ENCODE assay signal across 22 cellular contexts in genomic region chr14:91270188-91270587, GRCh38.
"Had no signal": no experiment of that assay in that cellular context is flagged by ENCODE, and none has a peak within 500 bp of the region (broad histone marks: within the 10 kb centered on the region; RNA-seq: fewer than 3 reads in every experiment).

No MANE protein-coding gene starts in this region.

- H3K4me3 Mint-ChIP-seq: activated B cell treated with CpG ODN at 0.5 μM for 24 hours; activated CD8-positive, alpha-beta T cell treated with anti-CD3 and anti-CD28 coated beads, Interleukin-2, amount 10 ng/mL, durations not matched to agents 7 days and 5 days; activated naive CD4-positive, alpha-beta T cell treated with anti-CD3 and anti-CD28 coated beads for 36 hours; stimulated activated naive CD8-positive, alpha-beta T cell treated with anti-CD3 and anti-CD28 coated beads, Interleukin-15, amount 100 ng/mL, for 72 hours; T-cell had no signal

- H3K27ac ChIP-seq: brain microvascular endothelial cell, foreskin keratinocyte, left ventricle myocardium inferior, ovary, psoas muscle, right atrium auricular region, suprapubic skin had no signal

- H3K27ac Mint-ChIP-seq: activated B cell treated with CpG ODN at 0.5 μM for 24 hours; activated naive CD4-positive, alpha-beta T cell treated with anti-CD3 and anti-CD28 coated beads for 36 hours had no signal

- H3K27me3 Mint-ChIP-seq: activated B cell treated with CpG ODN at 0.5 μM for 24 hours; stimulated activated naive CD8-positive, alpha-beta T cell treated with anti-CD3 and anti-CD28 coated beads, Interleukin-15, amount 100 ng/mL, for 72 hours; T-cell had no signal

- DNase-seq: activated B cell treated with CpG ODN at 0.5 μM for 24 hours; activated CD4-positive, alpha-beta T cell treated with anti-CD3 and anti-CD28 coated beads for 4 hours; activated CD8-positive, alpha-beta T cell treated with anti-CD3 and anti-CD28 coated beads, Interleukin-2, amount 10 ng/mL, durations not matched to agents 7 days and 5 days; activated naive CD4-positive, alpha-beta T cell treated with anti-CD3 and anti-CD28 coated beads for 36 hours; activated T-cell treated with anti-CD3 and anti-CD28 coated beads, Interleukin-2, amount 50 U/mL, for 1 hour; aorta; brain microvascular endothelial cell; dermis blood vessel endothelial cell; effector CD8-positive, alpha-beta T cell; foreskin keratinocyte; left ventricle myocardium inferior; naive thymus-derived CD8-positive, alpha-beta T cell; ovary; stimulated activated CD4-positive, alpha-beta T cell treated with anti-CD3 and anti-CD28 coated beads, Interleukin-12 subunit alpha, Interleukin-12 subunit beta, amount 100 ng/mL, for 4 hours; stimulated activated CD4-positive, alpha-beta T cell treated with anti-CD3 and anti-CD28 coated beads, Interleukin-4, amount 100 ng/mL, for 4 hours; stimulated activated naive CD8-positive, alpha-beta T cell treated with anti-CD3 and anti-CD28 coated beads, Interleukin-15, amount 100 ng/mL, for 72 hours; T-cell; T-helper 9 cell; transverse colon had no signal

- ATAC-seq: activated CD8-positive, alpha-beta T cell treated with anti-CD3 and anti-CD28 coated beads, Interleukin-2, amount 10 ng/mL, durations not matched to agents 7 days and 5 days; foreskin keratinocyte; naive thymus-derived CD8-positive, alpha-beta T cell; T-cell had no signal

- H3K9me3 Mint-ChIP-seq: activated B cell treated with CpG ODN at 0.5 μM for 24 hours; activated naive CD4-positive, alpha-beta T cell treated with anti-CD3 and anti-CD28 coated beads for 36 hours; naive thymus-derived CD8-positive, alpha-beta T cell; stimulated activated naive CD8-positive, alpha-beta T cell treated with anti-CD3 and anti-CD28 coated beads, Interleukin-15, amount 100 ng/mL, for 72 hours; T-cell had no signal
